Comparison of ENCODE assay signal across 13 cellular contexts in the genomic region with DNA sequence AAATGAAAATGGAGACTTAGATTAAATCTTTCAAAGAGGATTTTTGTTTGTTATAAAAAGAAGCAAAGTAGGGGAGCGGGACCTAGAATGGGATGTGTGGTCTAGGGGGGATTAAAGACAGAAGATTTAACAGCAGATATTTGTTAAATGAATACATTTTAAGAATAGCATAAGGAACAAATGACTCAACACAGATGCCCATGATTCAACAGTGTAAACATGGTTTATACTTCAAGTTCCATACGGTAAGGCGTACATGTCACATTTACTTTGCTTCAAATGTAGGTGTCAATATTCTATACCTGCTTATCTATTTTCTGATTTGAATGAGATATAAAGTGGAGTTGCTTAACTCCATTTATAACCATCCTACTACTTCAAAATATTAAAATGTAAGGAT. TPM values are rescaled to one million over a fixed set of nuclear protein-coding genes. Genes with fewer than 3 reads are reported as not detected.
A peak's percentile ranks its signal among the peaks of the same experiment; 100 is the strongest.
DNase-seq lines count a peak whose midpoint lies in the region; ATAC-seq and TF ChIP-seq lines count a peak whose summit lies in the region.
"Had no signal": no experiment of that assay in that cellular context is flagged by ENCODE, and none has a peak within 500 bp of the region (broad histone marks: within the 10 kb centered on the region; RNA-seq: fewer than 3 reads in every experiment).

No MANE protein-coding gene starts in this region.

- H3K9me2 ChIP-seq in hepatocyte (replicated peaks; ENCODE audit: insufficient read depth): no peaks in the 10 kb centered on the region

- TF ChIP-seq POLR2A in suprapubic skin (IDR thresholded peaks at IDR 0.05): no peak

- H3K27ac Mint-ChIP-seq in activated CD8-positive, alpha-beta memory T cell treated with anti-CD3 and anti-CD28 coated beads, Interleukin-2, amount 10 ng/mL, durations not matched to agents 7 days and 5 days: no peak overlapping the region
- H3K27ac Mint-ChIP-seq in activated T-helper 17 cell treated with anti-CD3 and anti-CD28 coated beads, Interleukin-2, amount 50 U/mL, for 72 hours: no peak overlapping the region
- no peak overlapping the region for H3K27ac Mint-ChIP-seq in activated CD4-positive, alpha-beta T cell treated with anti-CD3 and anti-CD28 coated beads, Interleukin-2, amount 10 ng/mL, durations not matched to agents 7 days and 5 days

- H3K4me2 ChIP-seq in hepatocyte: peak overlapping the region; percentile 91

- CTCF ChIA-PET in activated CD8-positive, alpha-beta memory T cell treated with anti-CD3 and anti-CD28 coated beads, Interleukin-2, amount 10 ng/mL, durations not matched to agents 7 days and 5 days (lab: Charles Lee): interaction anchor here (1.1 to 2.0 kb wide), 4 partner anchors 18 to 241 kb away, joined by 3 to 12 read pairs (median 3); a partner anchor contains a TSS
- CTCF ChIA-PET in activated CD4-positive, alpha-beta T cell treated with anti-CD3 and anti-CD28 coated beads, Interleukin-2, amount 10 ng/mL, durations not matched to agents 7 days and 5 days (lab: Charles Lee): interaction anchor here (0.8 to 2.5 kb wide), 4 partner anchors 13 to 289 kb away, joined by 3 to 11 read pairs (median 4); no protein-coding TSS in a partner anchor

- H3K9me3 Mint-ChIP-seq in activated CD8-positive, alpha-beta memory T cell treated with anti-CD3 and anti-CD28 coated beads, Interleukin-2, amount 10 ng/mL, durations not matched to agents 7 days and 5 days (ENCODE audit: low read depth): no peaks in the 10 kb centered on the region
- H3K9me3 Mint-ChIP-seq in activated T-helper 17 cell treated with anti-CD3 and anti-CD28 coated beads, Interleukin-2, amount 50 U/mL, for 72 hours: no peaks in the 10 kb centered on the region
- H3K9me3 Mint-ChIP-seq in activated CD4-positive, alpha-beta T cell treated with anti-CD3 and anti-CD28 coated beads, Interleukin-2, amount 10 ng/mL, durations not matched to agents 7 days and 5 days: no peaks in the 10 kb centered on the region

- H3K27ac ChIP-seq in hepatocyte (no peak overlapping the region), suprapubic skin (no peak overlapping the region)
- H3K27ac ChIP-seq: epithelial cell of prostate had no signal

- H3K4me3 ChIP-seq in hepatocyte (no peak overlapping the region), suprapubic skin (peak overlapping the region; percentile 62)

- H4K20me1 ChIP-seq in hepatocyte (ENCODE audit: insufficient read depth, poor library complexity, severe bottlenecking): no peaks in the 10 kb centered on the region

- no peaks in the 10 kb centered on the region for H3K36me3 ChIP-seq in hepatocyte (replicated peaks; ENCODE audit: insufficient read depth, low read depth)
- H3K36me3 ChIP-seq in suprapubic skin: no peaks in the 10 kb centered on the region

- no peak for ATAC-seq in activated CD8-positive, alpha-beta memory T cell treated with anti-CD3 and anti-CD28 coated beads, Interleukin-2, amount 10 ng/mL, durations not matched to agents 7 days and 5 days
- no peak for ATAC-seq in activated T-helper 17 cell treated with anti-CD3 and anti-CD28 coated beads, Interleukin-2, amount 50 U/mL, for 72 hours (replicated peaks)
- no peak for ATAC-seq in HG02763 (IDR thresholded peaks at IDR 0.05; ENCODE audit: unreplicated experiment)

- no peak overlapping the region for H2AFZ ChIP-seq in hepatocyte

- peaks cover 11% of the 10 kb centered on the region for H3K79me2 ChIP-seq in hepatocyte

- peak overlapping the region; percentile 40 for H3K4me3 Mint-ChIP-seq in activated CD8-positive, alpha-beta memory T cell treated with anti-CD3 and anti-CD28 coated beads, Interleukin-2, amount 10 ng/mL, durations not matched to agents 7 days and 5 days
- peak overlapping the region; percentile 3 for H3K4me3 Mint-ChIP-seq in activated T-helper 17 cell treated with anti-CD3 and anti-CD28 coated beads, Interleukin-2, amount 50 U/mL, for 72 hours
- no peak overlapping the region for H3K4me3 Mint-ChIP-seq in activated CD4-positive, alpha-beta T cell treated with anti-CD3 and anti-CD28 coated beads, Interleukin-2, amount 10 ng/mL, durations not matched to agents 7 days and 5 days

- no peak for DNase-seq in activated CD8-positive, alpha-beta memory T cell treated with anti-CD3 and anti-CD28 coated beads, Interleukin-2, amount 10 ng/mL, durations not matched to agents 7 days and 5 days
- DNase-seq in activated CD8-positive, alpha-beta memory T cell treated with anti-CD3 and anti-CD28 coated beads for 24 hours: no peak
- DNase-seq in hepatocyte (ENCODE audit: low spot score) (no peak), suprapubic skin (ENCODE audit: low spot score in 2 of 2) (no peak), SKM-1 (lab: John Stamatoyannopoulos, UW; ENCODE audit: unreplicated experiment) (no peak)
- DNase-seq in activated CD4-positive, alpha-beta T cell treated with anti-CD3 and anti-CD28 coated beads, Interleukin-2, amount 10 ng/mL, durations not matched to agents 7 days and 5 days: no peak
- DNase-seq: ACHN, activated gamma-delta T cell treated with Interleukin-2 at 50 U/mL for 16 hours, left ventricle myocardium superior, NCI-H187 had no signal

- 82% methylated on average over 3 of the region's 3 CpGs for WGBS in hepatocyte (ENCODE audit: low lambda C conversion rate, missing lambda C conversion rate)
- 83% methylated on average over 3 of the region's 3 CpGs for WGBS in suprapubic skin

- peaks cover 35% of the 10 kb centered on the region for H3K4me1 Mint-ChIP-seq in activated CD8-positive, alpha-beta memory T cell treated with anti-CD3 and anti-CD28 coated beads, Interleukin-2, amount 10 ng/mL, durations not matched to agents 7 days and 5 days
- H3K4me1 Mint-ChIP-seq in activated T-helper 17 cell treated with anti-CD3 and anti-CD28 coated beads, Interleukin-2, amount 50 U/mL, for 72 hours: peaks cover 20% of the 10 kb centered on the region
- H3K4me1 Mint-ChIP-seq in activated CD4-positive, alpha-beta T cell treated with anti-CD3 and anti-CD28 coated beads, Interleukin-2, amount 10 ng/mL, durations not matched to agents 7 days and 5 days: peaks cover 23% of the 10 kb centered on the region

- no peak for TF ChIP-seq EP300 in suprapubic skin (IDR thresholded peaks at IDR 0.05)

- H3K27me3 Mint-ChIP-seq in activated CD8-positive, alpha-beta memory T cell treated with anti-CD3 and anti-CD28 coated beads, Interleukin-2, amount 10 ng/mL, durations not matched to agents 7 days and 5 days: no peaks in the 10 kb centered on the region
- H3K27me3 Mint-ChIP-seq in activated T-helper 17 cell treated with anti-CD3 and anti-CD28 coated beads, Interleukin-2, amount 50 U/mL, for 72 hours: no peaks in the 10 kb centered on the region
- no peaks in the 10 kb centered on the region for H3K27me3 Mint-ChIP-seq in activated CD4-positive, alpha-beta T cell treated with anti-CD3 and anti-CD28 coated beads, Interleukin-2, amount 10 ng/mL, durations not matched to agents 7 days and 5 days

- H3K4me1 ChIP-seq in hepatocyte (ENCODE audit: insufficient read depth) (peaks cover 12% of the 10 kb centered on the region), suprapubic skin (peaks cover 28% of the 10 kb centered on the region)

- peaks cover 21% of the 10 kb centered on the region for H3K36me3 Mint-ChIP-seq in activated CD8-positive, alpha-beta memory T cell treated with anti-CD3 and anti-CD28 coated beads, Interleukin-2, amount 10 ng/mL, durations not matched to agents 7 days and 5 days
- H3K36me3 Mint-ChIP-seq in activated T-helper 17 cell treated with anti-CD3 and anti-CD28 coated beads, Interleukin-2, amount 50 U/mL, for 72 hours (ENCODE audit: low read depth): peaks cover 11% of the 10 kb centered on the region
- H3K36me3 Mint-ChIP-seq in activated CD4-positive, alpha-beta T cell treated with anti-CD3 and anti-CD28 coated beads, Interleukin-2, amount 10 ng/mL, durations not matched to agents 7 days and 5 days (ENCODE audit: low read depth): peaks cover 27% of the 10 kb centered on the region

- H3K27me3 ChIP-seq in hepatocyte (no peaks in the 10 kb centered on the region), suprapubic skin (no peaks in the 10 kb centered on the region)

- H3K9me3 ChIP-seq in hepatocyte (ENCODE audit: low read depth) (no peaks in the 10 kb centered on the region), suprapubic skin (no peaks in the 10 kb centered on the region)

- no peak for TF ChIP-seq CTCF in hepatocyte (IDR thresholded peaks at IDR 0.05; ENCODE audit: poor library complexity)
- no peak for TF ChIP-seq CTCF in suprapubic skin (IDR thresholded peaks at IDR 0.05)

- POLR2A ChIA-PET in activated CD4-positive, alpha-beta T cell treated with anti-CD3 and anti-CD28 coated beads, Interleukin-2, amount 10 ng/mL, durations not matched to agents 7 days and 5 days (lab: Charles Lee): no interaction called here

RNA-seq across cellular contexts. Expression of a gene that starts 1.5 kb away (rescaled TPM):
- 1 to 10 TPM; 1.6 to 1.8 TPM for total RNA-seq in activated CD8-positive, alpha-beta memory T cell treated with anti-CD3 and anti-CD28 coated beads, Interleukin-2, amount 10 ng/mL, durations not matched to agents 7 days and 5 days
- total RNA-seq in activated T-helper 17 cell treated with anti-CD3 and anti-CD28 coated beads, Interleukin-2, amount 50 U/mL, for 72 hours: 1 to 10 TPM in 1 of 2 donors, under 1 TPM in 1; 0.56 to 3.6 TPM
- total RNA-seq in hepatocyte: 2.1 TPM in 1 of 2 replicates, not detected in the other
- 2.5 TPM in 2 replicates for polyA plus RNA-seq in hepatocyte
- under 1 TPM in 2 of 4 donors, not detected in 2; 0.25 to 0.48 TPM for total RNA-seq in suprapubic skin
- 1 to 10 TPM; 1.1 to 1.4 TPM for total RNA-seq in activated CD4-positive, alpha-beta T cell treated with anti-CD3 and anti-CD28 coated beads, Interleukin-2, amount 10 ng/mL, durations not matched to agents 7 days and 5 days

RNA-seq across cellular contexts. Expression of a gene that starts 25.1 kb away (rescaled TPM):
- 10 to 100 TPM; 41.8 to 44.3 TPM for total RNA-seq in activated CD8-positive, alpha-beta memory T cell treated with anti-CD3 and anti-CD28 coated beads, Interleukin-2, amount 10 ng/mL, durations not matched to agents 7 days and 5 days
- 10 to 100 TPM; 26.9 to 39.7 TPM for total RNA-seq in activated T-helper 17 cell treated with anti-CD3 and anti-CD28 coated beads, Interleukin-2, amount 50 U/mL, for 72 hours
- 184 and 214 TPM in 2 replicates for total RNA-seq in hepatocyte
- 75.3 and 88.1 TPM in 2 replicates for polyA plus RNA-seq in hepatocyte
- 10 to 100 TPM; 57.7 to 83.4 (median 71.7) TPM for total RNA-seq in suprapubic skin
- total RNA-seq in activated CD4-positive, alpha-beta T cell treated with anti-CD3 and anti-CD28 coated beads, Interleukin-2, amount 10 ng/mL, durations not matched to agents 7 days and 5 days: 10 to 100 TPM; 39.2 to 45.7 TPM

RNA-seq across cellular contexts. Expression of a gene that starts 56.2 kb away (rescaled TPM):
- total RNA-seq in activated CD8-positive, alpha-beta memory T cell treated with anti-CD3 and anti-CD28 coated beads, Interleukin-2, amount 10 ng/mL, durations not matched to agents 7 days and 5 days: 10 to 100 TPM; 13.3 to 13.5 TPM
- 10 to 100 TPM; 14.2 to 33.7 TPM for total RNA-seq in activated T-helper 17 cell treated with anti-CD3 and anti-CD28 coated beads, Interleukin-2, amount 50 U/mL, for 72 hours
- total RNA-seq in hepatocyte (24.6 and 27.0 TPM in 2 replicates), suprapubic skin (10 to 100 TPM; 15.4 to 17.8 (median 16.5) TPM)
- 7.7 and 10.7 TPM in 2 replicates for polyA plus RNA-seq in hepatocyte
- 10 to 100 TPM; 13.9 to 15.5 TPM for total RNA-seq in activated CD4-positive, alpha-beta T cell treated with anti-CD3 and anti-CD28 coated beads, Interleukin-2, amount 10 ng/mL, durations not matched to agents 7 days and 5 days
